10 cellular contexts compared by ENCODE assay signal in genomic region chr21:39715804-39716397, GRCh38. TPM values are rescaled to one million over a fixed set of nuclear protein-coding genes. Genes with fewer than 3 reads are reported as not detected.
DNase-seq lines count a peak whose midpoint lies in the region; ATAC-seq and TF ChIP-seq lines count a peak whose summit lies in the region.
"Had no signal": no experiment of that assay in that cellular context is flagged by ENCODE, and none has a peak within 500 bp of the region (broad histone marks: within the 10 kb centered on the region; RNA-seq: fewer than 3 reads in every experiment).

No MANE protein-coding gene starts in this region.

- H3K27me3 ChIP-seq in HCT116 (ENCODE audit: insufficient read depth, low read length) (no peaks in the 10 kb centered on the region; the same call in 1 of the 2 replicates), OCI-LY3 (ENCODE audit: low read depth, low read length) (no peaks in the 10 kb centered on the region), heart right ventricle (peaks cover 0 to 7% (median 2%) of the 10 kb centered on the region in 7 donors), gastrocnemius medialis (peaks cover 0 to 3% (median 3%) of the 10 kb centered on the region in 3 donors)

- TF ChIP-seq POLR2A in HCT116 (IDR thresholded peaks at IDR 0.05; ENCODE audit: borderline replicate concordance, extremely low read depth, insufficient read depth, insufficient read length) (no peak), gastrocnemius medialis (IDR thresholded peaks at IDR 0.05) (no peak)

- no peak overlapping the region for H3K4me3 Mint-ChIP-seq in CD14-positive monocyte
- H3K4me3 Mint-ChIP-seq in activated naive CD8-positive, alpha-beta T cell treated with anti-CD3 and anti-CD28 coated beads for 36 hours: no peak overlapping the region
- H3K4me3 Mint-ChIP-seq: IgD-negative memory B cell had no signal

- H3K27ac Mint-ChIP-seq in CD14-positive monocyte: no peak overlapping the region
- H3K27ac Mint-ChIP-seq in activated naive CD8-positive, alpha-beta T cell treated with anti-CD3 and anti-CD28 coated beads for 36 hours: no peak overlapping the region
- H3K27ac Mint-ChIP-seq: IgD-negative memory B cell had no signal

- H3K79me2 ChIP-seq in HCT116 (ENCODE audit: insufficient read depth, low read length) (no peaks in the 10 kb centered on the region), OCI-LY3 (ENCODE audit: low read length) (no peaks in the 10 kb centered on the region)

- intact Hi-C loops in CD14-positive monocyte (cut with micrococcal nuclease) (loop anchor here (2.0 to 5.0 kb wide), 2 partner anchors 197 to 199 kb away; no protein-coding TSS in a partner anchor), HCT116 (cut with micrococcal nuclease) (loop anchor here (1.0 kb wide), 1 partner anchor 198 kb away; no protein-coding TSS in a partner anchor), heart right ventricle (cut with DNase I) (loop anchor here in 7 of 10 donors (1.0 to 2.0 kb wide), 3 partner anchors 191 to 198 kb away; no protein-coding TSS in a partner anchor), gastrocnemius medialis (cut with DNase I; ENCODE audit: low total_unique reads) (loop anchor here (1.0 kb wide), 1 partner anchor 198 kb away; no protein-coding TSS in a partner anchor)

- POLR2A ChIA-PET in HCT116 (lab: Charles Lee): no interaction called here

- TF ChIP-seq RAD21 in HCT116 (IDR thresholded peaks at IDR 0.05; ENCODE audit: low read depth): peak; percentile 63

- H3K4me3 ChIP-seq in HCT116 (replicated peaks in 1 of 2; ENCODE audit: low read depth in 1 of 2, low read length in 2 of 2): no peak overlapping the region
- H3K4me3 ChIP-seq in OCI-LY3 (ENCODE audit: low read length): no peak overlapping the region
- H3K4me3 ChIP-seq in heart right ventricle: no peak overlapping the region
- no peak overlapping the region for H3K4me3 ChIP-seq in gastrocnemius medialis

- peaks cover 3 to 4% (median 4%) of the 10 kb centered on the region in 3 donors for H3K27me3 Mint-ChIP-seq in CD14-positive monocyte (ENCODE audit: low read depth in 3 of 3)
- H3K27me3 Mint-ChIP-seq in activated naive CD8-positive, alpha-beta T cell treated with anti-CD3 and anti-CD28 coated beads for 36 hours: peaks cover 15% of the 10 kb centered on the region

- in situ Hi-C loops in gastrocnemius medialis (cut with MboI; ENCODE audit: low sequenced_read_pairs in 4 of 4): loop anchor here (5.0 kb wide), 2 partner anchors 194 to 199 kb away; no protein-coding TSS in a partner anchor

- no peaks in the 10 kb centered on the region for H3K9me2 ChIP-seq in HCT116 (ENCODE audit: insufficient read depth)

- whole genome bisulfite sequencing in heart right ventricle, 2 donors: 31 to 34% methylated on average over 10 of the region's 10 CpGs

- H4K20me1 ChIP-seq in HCT116 (ENCODE audit: insufficient read depth) (no peaks in the 10 kb centered on the region), OCI-LY3 (ENCODE audit: insufficient read depth, low read length) (no peaks in the 10 kb centered on the region)

- H3K4me2 ChIP-seq in HCT116 (ENCODE audit: low read length): no peak overlapping the region
- no peak overlapping the region for H3K4me2 ChIP-seq in OCI-LY3 (ENCODE audit: low read length)

- H3K36me3 ChIP-seq in HCT116 (ENCODE audit: control insufficient read depth in 1 of 2, insufficient read depth in 2 of 2, low read length in 2 of 2): no peaks in the 10 kb centered on the region
- H3K36me3 ChIP-seq in OCI-LY3 (replicated peaks; ENCODE audit: low read depth, low read length): no peaks in the 10 kb centered on the region
- H3K36me3 ChIP-seq in heart right ventricle: no peaks in the 10 kb centered on the region
- H3K36me3 ChIP-seq in gastrocnemius medialis: no peaks in the 10 kb centered on the region

- H3K9me3 Mint-ChIP-seq in CD14-positive monocyte: no peaks in the 10 kb centered on the region
- H3K9me3 Mint-ChIP-seq in activated naive CD8-positive, alpha-beta T cell treated with anti-CD3 and anti-CD28 coated beads for 36 hours: no peaks in the 10 kb centered on the region
- H3K9me3 Mint-ChIP-seq: IgD-negative memory B cell had no signal

- CTCF ChIA-PET in HCT116 (lab: Charles Lee): interaction anchor here (0.8 to 2.9 kb wide), 4 partner anchors 10 to 198 kb away, joined by 4 to 20 read pairs (median 8); no protein-coding TSS in a partner anchor

- BruUV-seq in HCT116 (replicated peaks; lab: Mats Ljungman, UMichigan): no TSS peak

- no peak overlapping the region for H2AFZ ChIP-seq in HCT116 (ENCODE audit: low read depth, low read length, poor library complexity, severe bottlenecking)
- H2AFZ ChIP-seq in OCI-LY3 (ENCODE audit: low read depth, low read length): no peak overlapping the region

- H3K9me3 ChIP-seq in HCT116 (ENCODE audit: control insufficient read depth in 1 of 2, insufficient read depth in 1 of 2, low read depth in 1 of 2, low read length in 2 of 2) (no peaks in the 10 kb centered on the region), OCI-LY3 (ENCODE audit: insufficient read depth, low read length) (no peaks in the 10 kb centered on the region), heart right ventricle (no peaks in the 10 kb centered on the region), gastrocnemius medialis (no peaks in the 10 kb centered on the region)

- TF ChIP-seq CTCF in CD14-positive monocyte (IDR thresholded peaks at IDR 0.05): peak; percentile 81
- TF ChIP-seq CTCF in HCT116 (IDR thresholded peaks at IDR 0.05 in 2 of 3, conservative IDR thresholded peaks at IDR 0.05 in 1 of 3; ENCODE audit: borderline replicate concordance in 1 of 3, insufficient read depth in 1 of 3, low read depth in 2 of 3, low read length in 2 of 3): peak; percentile 48 to 67 (median 52); a peak in 5 of 6 replicates
- TF ChIP-seq CTCF in OCI-LY3 (IDR thresholded peaks at IDR 0.05; ENCODE audit: low read depth, low read length): peak; percentile 55
- peak; percentile 52 to 83 (median 67) for TF ChIP-seq CTCF in heart right ventricle (IDR thresholded peaks at IDR 0.05)
- TF ChIP-seq CTCF in gastrocnemius medialis (IDR thresholded peaks at IDR 0.05 in 4 of 5, conservative IDR thresholded peaks at IDR 0.05 in 1 of 5): peak; percentile 26 to 72 (median 65)

- H3K27ac ChIP-seq in HCT116 (ENCODE audit: low read depth, low read length): no peak overlapping the region
- H3K27ac ChIP-seq in OCI-LY3 (ENCODE audit: low read length): no peak overlapping the region
- H3K27ac ChIP-seq in heart right ventricle: no peak overlapping the region
- no peak overlapping the region for H3K27ac ChIP-seq in gastrocnemius medialis

- ATAC-seq in HCT116: peak; percentile 79
- peak in 1 of 8 donors; percentile 22 for ATAC-seq in heart right ventricle
- peak; percentile 45 to 56 for ATAC-seq in gastrocnemius medialis
- no peak for ATAC-seq in GM18498 (IDR thresholded peaks at IDR 0.05; ENCODE audit: unreplicated experiment)
- no peak for ATAC-seq in GM19328 (IDR thresholded peaks at IDR 0.05; ENCODE audit: unreplicated experiment)

- no peak overlapping the region for H3K9ac ChIP-seq in HCT116 (ENCODE audit: low read length)
- no peak overlapping the region for H3K9ac ChIP-seq in OCI-LY3 (ENCODE audit: low read length)

- no peaks in the 10 kb centered on the region for H3K4me1 Mint-ChIP-seq in CD14-positive monocyte
- no peaks in the 10 kb centered on the region for H3K4me1 Mint-ChIP-seq in activated naive CD8-positive, alpha-beta T cell treated with anti-CD3 and anti-CD28 coated beads for 36 hours

- RAD21 ChIA-PET in HCT116 (lab: Charles Lee; ENCODE audit: low non-redundant PET in 1 of 2, low total read pairs in 2 of 2, uncharacterized antibody in 2 of 2, unreplicated experiment in 2 of 2): interaction anchor here (0.6 to 0.9 kb wide), 3 partner anchors 9 to 197 kb away, joined by 4 to 9 read pairs (median 6); no protein-coding TSS in a partner anchor

- no peak for DNase-seq in CD14-positive monocyte (ENCODE audit: low spot score)
- peak; percentile 28 for DNase-seq in HCT116 (ENCODE audit: low read depth, low spot score)
- DNase-seq in activated naive CD8-positive, alpha-beta T cell treated with anti-CD3 and anti-CD28 coated beads for 36 hours: peak; percentile 19
- DNase-seq in heart right ventricle: peak; percentile 16 to 52
- DNase-seq in gastrocnemius medialis: peak in 1 of 2 donors; percentile 32

- H3K36me3 Mint-ChIP-seq in CD14-positive monocyte: no peaks in the 10 kb centered on the region
- no peaks in the 10 kb centered on the region for H3K36me3 Mint-ChIP-seq in activated naive CD8-positive, alpha-beta T cell treated with anti-CD3 and anti-CD28 coated beads for 36 hours
- H3K36me3 Mint-ChIP-seq: IgD-negative memory B cell had no signal

- no peaks in the 10 kb centered on the region for H3K4me1 ChIP-seq in HCT116 (ENCODE audit: control insufficient read depth in 1 of 2, insufficient read depth in 2 of 2, low read length in 2 of 2)
- H3K4me1 ChIP-seq in OCI-LY3 (ENCODE audit: low read length): no peaks in the 10 kb centered on the region
- peaks cover 0 to 12% (median 0%) of the 10 kb centered on the region in 9 donors for H3K4me1 ChIP-seq in heart right ventricle
- peaks cover 0 to 4% of the 10 kb centered on the region in 2 donors for H3K4me1 ChIP-seq in gastrocnemius medialis

TF ChIP-seq in HCT116, 20 proteins besides CTCF, POLR2A, EP300 and RAD21:
- TF ChIP-seq ZBTB33 (IDR thresholded peaks at IDR 0.05; ENCODE audit: extremely low read depth, insufficient replicate concordance, low read length) (no peak), JUND (IDR thresholded peaks at IDR 0.05) (no peak), SRF (IDR thresholded peaks at IDR 0.05; ENCODE audit: low read depth) (no peak), CBX3 (IDR thresholded peaks at IDR 0.05; ENCODE audit: low read depth) (no peak)

RNA-seq across cellular contexts. Expression of gene IGSF5, which starts 29.1 kb away (rescaled TPM):
- polyA plus RNA-seq in CD14-positive monocyte (not detected), heart right ventricle (1 to 10 TPM; 1.2 to 1.7 TPM)
- total RNA-seq in HCT116 (2021; ENCODE audit: unreplicated experiment) (not detected), heart right ventricle (1 to 10 TPM; 3.0 to 6.2 (median 5.1) TPM), gastrocnemius medialis (not detected)
- polyA plus RNA-seq in HCT116 (2012): 0.07 and 0.16 TPM in 2 replicates
- total RNA-seq in activated naive CD8-positive, alpha-beta T cell treated with anti-CD3 and anti-CD28 coated beads for 36 hours: not detected
- total RNA-seq: pulmonary artery endothelial cell had no signal
- polyA plus RNA-seq: IgD-negative memory B cell had no signal

Comparison
In these comparisons a context has a peak if more than half of its experiments do, and no peak if none do; other contexts are left out.
1. ATAC-seq: peak in HCT116 (single experiment) and gastrocnemius medialis (2 of 2); none in GM18498 (single experiment) and GM19328 (single experiment).
2. Peak in every context shown above with its lines, with median percentiles within 50 percentile points of each other: CTCF ChIP-seq.